20 cellular contexts compared by ENCODE assay signal in the genomic region with DNA sequence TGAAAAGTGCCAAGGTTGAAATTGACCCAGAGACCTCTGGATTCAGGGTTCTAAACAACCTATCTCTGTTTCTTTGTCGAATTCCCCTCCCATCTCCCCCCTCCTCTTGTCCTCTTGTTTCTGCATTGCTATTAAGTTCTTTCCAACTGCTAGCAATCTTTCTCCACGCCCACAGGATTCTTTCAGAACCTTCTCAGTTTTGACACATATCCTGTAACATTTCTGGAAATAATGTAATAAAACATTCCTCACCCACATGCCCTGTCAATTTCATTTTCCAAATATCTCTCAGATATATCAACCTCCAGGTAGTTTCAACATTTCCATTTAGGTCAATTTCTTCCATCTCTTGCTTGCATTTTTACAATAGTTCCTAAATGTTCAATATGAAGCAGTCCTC.
DNase-seq lines count a peak whose midpoint lies in the region; FAIRE-seq and TF ChIP-seq lines count a peak whose summit lies in the region.
"Had no signal": no experiment of that assay in that cellular context is flagged by ENCODE, and none has a peak within 500 bp of the region (broad histone marks: within the 10 kb centered on the region; RNA-seq: fewer than 3 reads in every experiment).

No MANE protein-coding gene starts in this region.

- H3K4me1 ChIP-seq in Karpas-422 (ENCODE audit: low read length) = no peaks in the 10 kb centered on the region
- H3K4me1 ChIP-seq: A549, Caco-2 had no signal

- no peak overlapping the region for H2AFZ ChIP-seq in Karpas-422 (ENCODE audit: low read length)

- no peak overlapping the region for H3K9ac ChIP-seq in Karpas-422 (ENCODE audit: low read length)
- H3K9ac ChIP-seq: BLaER1 treated with 17β-estradiol and CSF1 and Interleukin-3, amounts not matched to agents 10 nM and 100 nM had no signal

- no peaks in the 10 kb centered on the region for H3K36me3 ChIP-seq in bronchial epithelial cell (ENCODE audit: control insufficient read depth, insufficient read depth, low read length)
- no peaks in the 10 kb centered on the region for H3K36me3 ChIP-seq in Karpas-422 (ENCODE audit: insufficient read depth, low read length)
- H3K36me3 ChIP-seq: BLaER1 treated with 17β-estradiol and CSF1 and Interleukin-3, amounts not matched to agents 10 nM and 100 nM had no signal

- H3K9me3 ChIP-seq in Karpas-422 (ENCODE audit: low read length) = peaks cover 22% of the 10 kb centered on the region; the same call in 1 of the 2 replicates
- H3K9me3 ChIP-seq: A549, Caco-2 had no signal

- H3K27me3 ChIP-seq in bronchial epithelial cell (ENCODE audit: control insufficient read depth, insufficient read depth, low read length) (no peaks in the 10 kb centered on the region), Karpas-422 (ENCODE audit: low read length) (no peaks in the 10 kb centered on the region)
- H3K27me3 ChIP-seq: BLaER1 treated with 17β-estradiol and CSF1 and Interleukin-3, amounts not matched to agents 10 nM and 100 nM had no signal

- peak; percentile 7 for DNase-seq in HTR-8/SVneo (ENCODE audit: insufficient read length, low spot score)
- DNase-seq in bronchial epithelial cell (ENCODE audit: low read depth) = peak; percentile 9
- DNase-seq in putamen (ENCODE audit: low spot score) = peak; percentile 61
- DNase-seq in NAMALWA (ENCODE audit: low spot score) = no peak
- no peak for DNase-seq in Karpas-422
- DNase-seq: AML-193; Caco-2; Calu3; CD4-positive, alpha-beta T cell; CD8-positive, alpha-beta T cell; DMS79 treated with DMSO at 0.1 percent for 48 hours; GF-D8 had no signal

- no peak for TF ChIP-seq CTCF in bronchial epithelial cell (IDR thresholded peaks at IDR 0.05; ENCODE audit: insufficient read depth, low read length, severe bottlenecking)

- no peak overlapping the region for H3K27ac ChIP-seq in Karpas-422 (ENCODE audit: low read length)
- H3K27ac ChIP-seq: 22Rv1; A549; BLaER1 treated with 17β-estradiol and CSF1 and Interleukin-3, amounts not matched to agents 10 nM and 100 nM; C4-2B had no signal

- H3K4me3 ChIP-seq in bronchial epithelial cell (ENCODE audit: low read depth, low read length) = no peak overlapping the region
- no peak overlapping the region for H3K4me3 ChIP-seq in Karpas-422 (ENCODE audit: low read length)
- H3K4me3 ChIP-seq: A549; BLaER1 treated with 17β-estradiol and CSF1 and Interleukin-3, amounts not matched to agents 10 nM and 100 nM had no signal

- no peaks in the 10 kb centered on the region for H3K79me2 ChIP-seq in Karpas-422 (ENCODE audit: low read length)

- FAIRE-seq in HTR-8/SVneo (lab: Jason Lieb, UNC) (no peak), bronchial epithelial cell (lab: Jason Lieb, UNC) (no peak)
- FAIRE-seq: A549, D721Med, G401.6, GM12891, GM19239 had no signal

- H3K9me2 ChIP-seq in Karpas-422 (replicated peaks; ENCODE audit: insufficient read depth, low read length) = no peaks in the 10 kb centered on the region

- no peaks in the 10 kb centered on the region for H4K20me1 ChIP-seq in Karpas-422 (ENCODE audit: insufficient read depth, low read depth, low read length)
- H4K20me1 ChIP-seq: BLaER1 treated with 17β-estradiol and CSF1 and Interleukin-3, amounts not matched to agents 10 nM and 100 nM had no signal

- no peak overlapping the region for H3K4me2 ChIP-seq in Karpas-422 (ENCODE audit: low read depth, low read length, poor library complexity, severe bottlenecking)
- H3K4me2 ChIP-seq: A549; BLaER1 treated with 17β-estradiol and CSF1 and Interleukin-3, amounts not matched to agents 10 nM and 100 nM had no signal

Comparison
In these comparisons a context has a peak if more than half of its experiments do, and no peak if none do; other contexts are left out.
1. DNase-seq: peak in HTR-8/SVneo (single experiment), bronchial epithelial cell (single experiment) and putamen (single experiment); none in NAMALWA (single experiment) and Karpas-422 (single experiment).